8 cellular contexts compared by ENCODE assay signal in the genomic region with DNA sequence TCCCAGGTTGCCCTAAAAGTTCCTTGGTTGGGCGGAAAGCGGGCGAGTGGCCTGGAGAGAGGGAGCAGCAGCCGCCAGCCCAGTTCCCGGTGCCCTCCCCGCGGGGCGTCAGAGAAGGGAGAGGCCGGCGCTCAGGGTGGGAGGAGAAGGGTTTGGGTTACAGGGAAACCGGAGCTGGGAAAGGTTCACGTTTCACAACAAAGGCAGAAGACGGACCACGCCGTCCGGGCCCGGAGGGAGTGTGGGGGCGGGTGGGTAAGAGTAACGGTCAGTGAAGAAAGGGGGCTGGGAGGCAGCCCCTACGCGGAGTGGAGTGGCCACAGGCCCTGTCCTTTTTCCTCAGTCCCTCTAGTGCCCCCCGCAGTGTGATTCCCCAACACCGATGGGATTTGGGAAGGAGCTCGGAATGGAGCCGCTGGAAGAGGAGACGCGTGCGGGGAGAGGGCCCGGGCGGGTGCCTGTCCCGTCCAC. TPM values are rescaled to one million over a fixed set of nuclear protein-coding genes. Genes with fewer than 3 reads are reported as not detected.
DNase-seq lines count a peak whose midpoint lies in the region; ATAC-seq and TF ChIP-seq lines count a peak whose summit lies in the region.

No MANE protein-coding gene starts in this region.

- intact Hi-C loops in activated CD4-positive, alpha-beta T cell treated with anti-CD3 and anti-CD28 coated beads for 36 hours (cut with DNase I, micrococcal nuclease) = loop anchor here in 1 of 2 experiments (5.0 kb wide), 1 partner anchor 50 kb away; no protein-coding TSS in a partner anchor

- no peak for DNase-seq in activated CD4-positive, alpha-beta T cell treated with anti-CD3 and anti-CD28 coated beads for 36 hours
- no peak for DNase-seq in activated CD4-positive, alpha-beta T cell treated with anti-CD3 and anti-CD28 coated beads for 48 hours
- DNase-seq in Peyer's patch (peak in 2 of 3 donors; percentile 68 to 72), endodermal cell (peak; percentile 90), mucosa of gallbladder (ENCODE audit: low spot score) (peak; percentile 53), NCI-H345 (lab: John Stamatoyannopoulos, UW) (no peak), NCI-H2227 treated with DMSO at 0.1 percent for 48 hours (lab: John Stamatoyannopoulos, UW) (no peak)

- ATAC-seq in activated CD4-positive, alpha-beta T cell treated with anti-CD3 and anti-CD28 coated beads for 36 hours = no peak
- no peak for ATAC-seq in HG03025 (IDR thresholded peaks at IDR 0.05; ENCODE audit: low FRiP score, unreplicated experiment)

- H3K4me1 Mint-ChIP-seq in activated CD4-positive, alpha-beta T cell treated with anti-CD3 and anti-CD28 coated beads for 36 hours = peaks cover 10% of the 10 kb centered on the region
- H3K4me1 Mint-ChIP-seq in endodermal cell = peaks cover 18% of the 10 kb centered on the region

- TF ChIP-seq POLR2A in Peyer's patch (IDR thresholded peaks at IDR 0.05) = peak in 1 of 2 donors; percentile 32

- H3K27me3 ChIP-seq in Peyer's patch (no peaks in the 10 kb centered on the region), endodermal cell (ENCODE audit: control insufficient read depth, insufficient read depth, low read length, poor library complexity, severe bottlenecking) (no peaks in the 10 kb centered on the region)

- no peak overlapping the region for H3K27ac Mint-ChIP-seq in activated CD4-positive, alpha-beta T cell treated with anti-CD3 and anti-CD28 coated beads for 36 hours
- peak overlapping the region; percentile 79 for H3K27ac Mint-ChIP-seq in endodermal cell

- peaks cover 3% of the 10 kb centered on the region for H3K36me3 Mint-ChIP-seq in activated CD4-positive, alpha-beta T cell treated with anti-CD3 and anti-CD28 coated beads for 36 hours (ENCODE audit: low read depth)
- peaks cover 8% of the 10 kb centered on the region for H3K36me3 Mint-ChIP-seq in endodermal cell (ENCODE audit: low read depth)

- H3K36me3 ChIP-seq in Peyer's patch (no peaks in the 10 kb centered on the region), endodermal cell (ENCODE audit: control insufficient read depth, insufficient read depth, low read length) (no peaks in the 10 kb centered on the region)

- CTCF ChIA-PET in activated CD4-positive, alpha-beta T cell treated with anti-CD3 and anti-CD28 coated beads for 36 hours (lab: Charles Lee) = interaction anchor here (0.7 to 2.0 kb wide), 4 partner anchors 32 to 151 kb away, joined by 3 to 8 read pairs (median 4); partner anchors contain the start of gene FBXO46

- H3K4me1 ChIP-seq in Peyer's patch = peaks cover 0 to 54% (median 13%) of the 10 kb centered on the region in 4 donors
- H3K4me1 ChIP-seq in endodermal cell (ENCODE audit: control insufficient read depth, insufficient read depth, low read length) = peaks cover 13% of the 10 kb centered on the region

- H3K4me3 ChIP-seq in Peyer's patch (peak overlapping the region; percentile 50 to 89 (median 84)), endodermal cell (ENCODE audit: low read length) (peak overlapping the region; percentile 90)

- WGBS in endodermal cell (ENCODE audit: insufficient coverage in 1 of 2, insufficient read length in 1 of 2), 2 experiments = 0 to 1% methylated on average over 3 to 31 of the region's 31 CpGs

- no peaks in the 10 kb centered on the region for H3K9me3 Mint-ChIP-seq in activated CD4-positive, alpha-beta T cell treated with anti-CD3 and anti-CD28 coated beads for 36 hours (ENCODE audit: low read depth)
- no peaks in the 10 kb centered on the region for H3K9me3 Mint-ChIP-seq in endodermal cell

- peak overlapping the region; percentile 97 for H3K9ac ChIP-seq in endodermal cell (ENCODE audit: extremely low read depth, low read length, poor library complexity, severe bottlenecking)

- TF ChIP-seq CTCF in Peyer's patch (IDR thresholded peaks at IDR 0.05) (no peak), endodermal cell (conservative IDR thresholded peaks at IDR 0.05) (no peak)

- H3K4me3 Mint-ChIP-seq in activated CD4-positive, alpha-beta T cell treated with anti-CD3 and anti-CD28 coated beads for 36 hours = peak overlapping the region; percentile 17
- H3K4me3 Mint-ChIP-seq in endodermal cell = peak overlapping the region; percentile 95

- H3K27ac ChIP-seq in Peyer's patch = peak overlapping the region; percentile 79 to 99 (median 91)
- peak overlapping the region; percentile 97 for H3K27ac ChIP-seq in endodermal cell (ENCODE audit: low read depth, low read length)

- peaks cover 10% of the 10 kb centered on the region for H3K27me3 Mint-ChIP-seq in activated CD4-positive, alpha-beta T cell treated with anti-CD3 and anti-CD28 coated beads for 36 hours
- H3K27me3 Mint-ChIP-seq in endodermal cell (ENCODE audit: insufficient read depth) = no peaks in the 10 kb centered on the region

- H3K9me3 ChIP-seq in Peyer's patch = no peaks in the 10 kb centered on the region
- no peaks in the 10 kb centered on the region for H3K9me3 ChIP-seq in endodermal cell (ENCODE audit: control insufficient read depth, low read length)

- POLR2A ChIA-PET in activated CD4-positive, alpha-beta T cell treated with anti-CD3 and anti-CD28 coated beads for 36 hours (lab: Charles Lee) = interaction anchor here (1.1 kb wide), 1 partner anchor 11 kb away, joined by 3 read pairs; no protein-coding TSS in a partner anchor

RNA-seq across cellular contexts. Expression of gene SIX5, which starts 1.6 kb away (rescaled TPM):
- total RNA-seq in activated CD4-positive, alpha-beta T cell treated with anti-CD3 and anti-CD28 coated beads for 36 hours = 1 to 10 TPM; 2.0 to 2.2 TPM
- total RNA-seq in Peyer's patch (10 to 100 TPM in 1 of 4 donors, 1 to 10 TPM in 3; 3.3 to 11.5 (median 6.2) TPM), endodermal cell (10 to 100 TPM; 41.6 to 46.4 TPM), mucosa of gallbladder (29.6 TPM)
- polyA plus RNA-seq in endodermal cell (2013, experiment 1 of 2) = 38.7 TPM
- 33.4 TPM for polyA plus RNA-seq in endodermal cell (2013, experiment 2 of 2)

RNA-seq across cellular contexts. Expression of gene DMPK, which starts 14.8 kb away (rescaled TPM):
- total RNA-seq in activated CD4-positive, alpha-beta T cell treated with anti-CD3 and anti-CD28 coated beads for 36 hours = 10 to 100 TPM; 15.0 to 19.4 TPM
- total RNA-seq in Peyer's patch = 10 to 100 TPM; 10.5 to 63.5 (median 43.5) TPM
- total RNA-seq in endodermal cell = 10 to 100 TPM; 58.8 to 75.9 TPM
- 50.5 TPM for polyA plus RNA-seq in endodermal cell (2013, experiment 1 of 2)
- 46.7 TPM for polyA plus RNA-seq in endodermal cell (2013, experiment 2 of 2)
- total RNA-seq in mucosa of gallbladder = 163 TPM

RNA-seq across cellular contexts. Expression of gene DMWD, which starts 25.2 kb away (rescaled TPM):
- total RNA-seq in activated CD4-positive, alpha-beta T cell treated with anti-CD3 and anti-CD28 coated beads for 36 hours = 10 to 100 TPM; 31.1 to 35.1 TPM
- total RNA-seq in Peyer's patch (10 to 100 TPM; 20.8 to 63.8 (median 35.4) TPM), endodermal cell (10 to 100 TPM; 86.4 to 86.9 TPM), mucosa of gallbladder (66.0 TPM)
- 61.6 TPM for polyA plus RNA-seq in endodermal cell (2013, experiment 1 of 2)
- 53.9 TPM for polyA plus RNA-seq in endodermal cell (2013, experiment 2 of 2)

RNA-seq across cellular contexts. Expression of gene MEIOSIN, which starts 34.2 kb away (rescaled TPM):
- total RNA-seq in activated CD4-positive, alpha-beta T cell treated with anti-CD3 and anti-CD28 coated beads for 36 hours = not detected
- total RNA-seq in Peyer's patch (not detected), endodermal cell (not detected), mucosa of gallbladder (not detected)
- not detected for polyA plus RNA-seq in endodermal cell (2013, experiment 1 of 2)
- polyA plus RNA-seq in endodermal cell (2013, experiment 2 of 2) = not detected

RNA-seq across cellular contexts. Expression of gene FBXO46, which starts 36.7 kb away (rescaled TPM):
- total RNA-seq in activated CD4-positive, alpha-beta T cell treated with anti-CD3 and anti-CD28 coated beads for 36 hours = 10 to 100 TPM; 32.3 to 43.3 TPM
- total RNA-seq in Peyer's patch = 10 to 100 TPM in 3 of 4 donors, 1 to 10 TPM in 1; 8.3 to 25.2 (median 19.7) TPM
- 10 to 100 TPM; 36.5 to 42.8 TPM for total RNA-seq in endodermal cell
- polyA plus RNA-seq in endodermal cell (2013, experiment 1 of 2) = 17.2 TPM
- polyA plus RNA-seq in endodermal cell (2013, experiment 2 of 2) = 15.6 TPM
- total RNA-seq in mucosa of gallbladder = 22.0 TPM

Comparison
In these comparisons a context has a peak if more than half of its experiments do, and no peak if none do; other contexts are left out.
1. DNase-seq: peak in Peyer's patch (2 of 3), endodermal cell (single experiment) and mucosa of gallbladder (single experiment); none in activated CD4-positive, alpha-beta T cell treated with anti-CD3 and anti-CD28 coated beads for 36 hours (single experiment), activated CD4-positive, alpha-beta T cell treated with anti-CD3 and anti-CD28 coated beads for 48 hours (single experiment), NCI-H345 (single experiment) and NCI-H2227 treated with DMSO at 0.1 percent for 48 hours (single experiment).